ENCODE assay signal across 1 cellular context in genomic region chr1:37946703-37947360, GRCh38.
TF ChIP-seq lines count a peak whose summit lies in the region.

INPP5B (minus strand) TSS chr1:37947053; CDS start chr1:37946308, 745 bp downstream.

TF ChIP-seq in GM12878, 131 proteins besides CTCF, POLR2A, EP300 and RAD21 (continued from another document and continues in another):
- no peak for TF ChIP-seq BCL3 (IDR thresholded peaks at IDR 0.05; ENCODE audit: borderline replicate concordance, insufficient read depth, low read depth, low read length, poor library complexity, severe bottlenecking)
- no peak for TF ChIP-seq SP1 (IDR thresholded peaks at IDR 0.05; ENCODE audit: low read depth, low read length)
- no peak for TF ChIP-seq EZH2 (IDR thresholded peaks at IDR 0.05; ENCODE audit: borderline replicate concordance, control insufficient read depth, low read depth, low read length)
- TF ChIP-seq ZSCAN29 (IDR thresholded peaks at IDR 0.05) = no peak
- TF ChIP-seq CEBPZ (IDR thresholded peaks at IDR 0.05; ENCODE audit: low read depth, low read length) = no peak
- no peak for TF ChIP-seq CHD4 (IDR thresholded peaks at IDR 0.05)
- no peak for TF ChIP-seq SRF (IDR thresholded peaks at IDR 0.05; ENCODE audit: low read depth in 2 of 2, low read length in 2 of 2)
- TF ChIP-seq RUNX3 (IDR thresholded peaks at IDR 0.05; ENCODE audit: low read length) = peak; percentile 88
- no peak for TF ChIP-seq PBX3 (IDR thresholded peaks at IDR 0.05; ENCODE audit: insufficient replicate concordance, low read depth, low read length)
- peak; percentile 71; the same call in 1 of the 3 replicates for TF ChIP-seq POU2F2 (IDR thresholded peaks at IDR 0.05; ENCODE audit: borderline replicate concordance, low read depth, low read length)
- TF ChIP-seq CHD2 (IDR thresholded peaks at IDR 0.05; ENCODE audit: borderline replicate concordance, low read depth, low read length) = 0 out of 2 replicates have a peak, but pooled peaks have one; percentile 51
- TF ChIP-seq CBFB (IDR thresholded peaks at IDR 0.05; ENCODE audit: low read depth) = 0 out of 2 replicates have a peak, but pooled peaks have one; percentile 63
- peak; percentile 65; the same call in 1 of the 2 replicates for TF ChIP-seq CREB1 (IDR thresholded peaks at IDR 0.05; ENCODE audit: low read depth)
- peak; percentile 76; the same call in 1 of the 2 replicates for TF ChIP-seq RB1 (IDR thresholded peaks at IDR 0.05; ENCODE audit: borderline replicate concordance)
- TF ChIP-seq SUPT20H (IDR thresholded peaks at IDR 0.05; ENCODE audit: borderline replicate concordance, control insufficient read depth, low read depth, low read length) = no peak
- peak; percentile 89 for TF ChIP-seq IKZF1 (conservative IDR thresholded peaks at IDR 0.05)
- TF ChIP-seq STAT1 (conservative IDR thresholded peaks at IDR 0.05) = no peak
- peak; percentile 43; the same call in 1 of the 2 replicates for TF ChIP-seq LARP7 (IDR thresholded peaks at IDR 0.05)
- peak; percentile 27; the same call in 1 of the 2 replicates for TF ChIP-seq USF2 (IDR thresholded peaks at IDR 0.05; ENCODE audit: borderline replicate concordance, low read depth, low read length)
- TF ChIP-seq ZBTB40 (IDR thresholded peaks at IDR 0.05; ENCODE audit: borderline replicate concordance) = peak; percentile 65; the same call in 1 of the 2 replicates
- peak; percentile 94 for TF ChIP-seq HDGF (IDR thresholded peaks at IDR 0.05)
- 0 out of 2 replicates have a peak, but pooled peaks have one; percentile 57 for TF ChIP-seq MLLT1 (IDR thresholded peaks at IDR 0.05)
- TF ChIP-seq ATF2 (IDR thresholded peaks at IDR 0.05; ENCODE audit: low read length) = no peak
- TF ChIP-seq SREBF2 (IDR thresholded peaks at IDR 0.05; ENCODE audit: low read length) = no peak
- peak; percentile 36 to 48; a peak in 1 of 4 replicates for TF ChIP-seq IKZF2 (IDR thresholded peaks at IDR 0.05)
- TF ChIP-seq MAX (IDR thresholded peaks at IDR 0.05; ENCODE audit: low read depth, low read length) = peak; percentile 55
- TF ChIP-seq SREBF1 (IDR thresholded peaks at IDR 0.05; ENCODE audit: low read length) = 0 out of 2 replicates have a peak, but pooled peaks have one; percentile 44
- peak; percentile 67 for TF ChIP-seq RELA (IDR thresholded peaks at IDR 0.05; ENCODE audit: borderline replicate concordance, partially characterized antibody)
- TF ChIP-seq SIX5 (IDR thresholded peaks at IDR 0.05; ENCODE audit: low read depth, low read length, severe bottlenecking) = peak; percentile 90
- no peak for TF ChIP-seq JUND (IDR thresholded peaks at IDR 0.05; ENCODE audit: low read depth, low read length)
- no peak for TF ChIP-seq HDAC2 (IDR thresholded peaks at IDR 0.05)
- TF ChIP-seq TBL1XR1 (IDR thresholded peaks at IDR 0.05; ENCODE audit: low read depth, low read length) = no peak
- peak; percentile 79 for TF ChIP-seq USF1 (IDR thresholded peaks at IDR 0.05; ENCODE audit: borderline replicate concordance, extremely low read length, insufficient read depth, low read depth, low read length)
- peak; percentile 73; the same call in 1 of the 2 replicates for TF ChIP-seq GATAD2B (conservative IDR thresholded peaks at IDR 0.05; ENCODE audit: low read depth)
- 0 out of 2 replicates have a peak, but pooled peaks have one; percentile 47 for TF ChIP-seq ZNF207 (IDR thresholded peaks at IDR 0.05; ENCODE audit: borderline replicate concordance)
- no peak for TF ChIP-seq BCL11A (IDR thresholded peaks at IDR 0.05; ENCODE audit: low read depth, low read length)
- peak; percentile 89 for TF ChIP-seq YY1 (IDR thresholded peaks at IDR 0.05; ENCODE audit: low read depth, low read length)
- no peak for TF ChIP-seq PRDM15 (CRISPR knock-in tag; IDR thresholded peaks at IDR 0.05)
- TF ChIP-seq CHD1 (IDR thresholded peaks at IDR 0.05; ENCODE audit: low read depth, low read length) = peak; percentile 81; the same call in 1 of the 2 replicates
- TF ChIP-seq TCF12 (IDR thresholded peaks at IDR 0.05; ENCODE audit: low read depth, low read length) = no peak
- TF ChIP-seq MEF2A (IDR thresholded peaks at IDR 0.05; ENCODE audit: insufficient read depth, low read depth, low read length) = no peak
